13 cellular contexts compared by ENCODE assay signal in the genomic region with DNA sequence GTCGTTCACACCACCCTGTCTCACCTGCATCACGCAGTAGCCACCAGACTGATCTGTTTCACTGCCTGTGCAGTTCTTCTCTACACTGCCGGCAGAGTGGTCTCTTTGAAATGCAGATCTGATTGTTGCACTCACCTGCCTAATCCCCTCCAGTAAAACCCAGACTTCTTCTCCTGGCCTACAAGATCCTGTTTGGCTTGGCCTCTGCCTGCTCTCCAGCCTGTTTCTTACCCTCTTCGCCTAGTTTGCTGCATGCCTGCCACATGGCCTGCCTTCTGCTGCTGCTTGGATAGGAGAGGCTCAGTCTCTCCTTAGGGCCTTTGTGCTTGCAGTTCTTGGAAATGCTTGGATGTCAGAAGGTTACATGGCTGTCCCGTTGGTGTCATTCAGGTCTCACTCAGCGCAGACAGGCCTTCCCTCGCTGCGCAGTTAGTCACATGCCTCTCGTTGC. TPM values are rescaled to one million over a fixed set of nuclear protein-coding genes. Genes with fewer than 3 reads are reported as not detected.
DNase-seq lines count a peak whose midpoint lies in the region; ATAC-seq and TF ChIP-seq lines count a peak whose summit lies in the region.
"Had no signal": no experiment of that assay in that cellular context is flagged by ENCODE, and none has a peak within 500 bp of the region (broad histone marks: within the 10 kb centered on the region; RNA-seq: fewer than 3 reads in every experiment).

No MANE protein-coding gene starts in this region.

- ATAC-seq in heart left ventricle: peak in 3 of 4 donors; percentile 21 to 47 (median 35)
- ATAC-seq in GM21526 (IDR thresholded peaks at IDR 0.05; ENCODE audit: low FRiP score, unreplicated experiment): no peak
- no peak for ATAC-seq in HG02763 (IDR thresholded peaks at IDR 0.05; ENCODE audit: unreplicated experiment)

- H3K4me3 ChIP-seq in heart left ventricle (no peak overlapping the region), right atrium auricular region (no peak overlapping the region), WERI-Rb-1 (ENCODE audit: low read depth, low read length) (no peak overlapping the region)
- H3K4me3 ChIP-seq: ascending aorta, pancreas had no signal

- no peaks in the 10 kb centered on the region for H3K9me3 ChIP-seq in heart left ventricle
- H3K9me3 ChIP-seq in right atrium auricular region: no peaks in the 10 kb centered on the region
- H3K9me3 ChIP-seq in WERI-Rb-1 (ENCODE audit: severe bottlenecking): no peaks in the 10 kb centered on the region
- H3K9me3 ChIP-seq: ascending aorta, pancreas had no signal

- TF ChIP-seq POLR2A in heart left ventricle (IDR thresholded peaks at IDR 0.05): no peak

- H3K27me3 ChIP-seq in heart left ventricle: no peaks in the 10 kb centered on the region
- H3K27me3 ChIP-seq in right atrium auricular region: no peaks in the 10 kb centered on the region
- H3K27me3 ChIP-seq in WERI-Rb-1 (ENCODE audit: insufficient read depth, low read depth, severe bottlenecking): no peaks in the 10 kb centered on the region
- H3K27me3 ChIP-seq: ascending aorta, pancreas had no signal

- intact Hi-C loops in heart left ventricle (cut with DNase I): no loop called here

- TF ChIP-seq CTCF in heart left ventricle (IDR thresholded peaks at IDR 0.05) (no peak), right atrium auricular region (IDR thresholded peaks at IDR 0.05) (no peak), WERI-Rb-1 (IDR thresholded peaks at IDR 0.05; ENCODE audit: low read depth, low read length) (no peak)

- 64 to 75% (median 74%) methylated on average over 9 of the region's 9 CpGs for WGBS in heart left ventricle, 4 donors

- no peak for DNase-seq in heart left ventricle
- DNase-seq in right atrium auricular region (ENCODE audit: low spot score): no peak
- DNase-seq in WERI-Rb-1: peak; percentile 19
- DNase-seq in iPS-NIHi7 (ENCODE audit: extremely low spot score): peak; percentile 29
- no peak for DNase-seq in Kasumi-1 (lab: John Stamatoyannopoulos, UW)
- DNase-seq in pons (ENCODE audit: low spot score): no peak
- DNase-seq: DND-41; NCI-H1105 treated with DMSO at 0.1 percent for 48 hours; pancreas; stimulated activated CD8-positive, alpha-beta memory T cell treated with anti-CD3 and anti-CD28 coated beads, Interleukin-4, amount 100 ng/mL, for 48 hours had no signal

- H3K4me1 ChIP-seq in heart left ventricle (peaks cover 4 to 83% (median 37%) of the 10 kb centered on the region in 12 donors), right atrium auricular region (peaks cover 0 to 48% of the 10 kb centered on the region in 2 donors)

- H3K36me3 ChIP-seq in heart left ventricle (no peaks in the 10 kb centered on the region), right atrium auricular region (no peaks in the 10 kb centered on the region), WERI-Rb-1 (no peaks in the 10 kb centered on the region)
- H3K36me3 ChIP-seq: pancreas had no signal

- H3K27ac ChIP-seq in heart left ventricle (peak overlapping the region in 6 of 12 donors; percentile 0 to 80 (median 16)), right atrium auricular region (peak overlapping the region in 1 of 2 donors; percentile 70), WERI-Rb-1 (no peak overlapping the region)
- H3K27ac ChIP-seq: ascending aorta had no signal

RNA-seq across cellular contexts. Expression of gene PACS1, which starts 42.0 kb away (rescaled TPM):
- total RNA-seq in heart left ventricle (100 to 1,000 TPM in 3 of 9 donors, 10 to 100 TPM in 6; 39.2 to 151 (median 90.4) TPM), right atrium auricular region (10 to 100 TPM; 47.7 to 88.9 TPM)
- polyA plus RNA-seq in heart left ventricle: 10 to 100 TPM; 30.6 to 40.2 TPM

RNA-seq across cellular contexts. Expression of gene SF3B2, which starts 59.9 kb away (rescaled TPM):
- total RNA-seq in heart left ventricle (10 to 100 TPM; 69.8 to 92.9 (median 79.6) TPM), right atrium auricular region (100 to 1,000 TPM in 1 of 2 donors, 10 to 100 TPM in 1; 62.5 to 111 TPM)
- polyA plus RNA-seq in heart left ventricle: 100 to 1,000 TPM in 1 of 2 donors, 10 to 100 TPM in 1; 43.5 to 106 TPM

Comparison
In these comparisons a context has a peak if more than half of its experiments do, and no peak if none do; other contexts are left out.
1. ATAC-seq: peak in heart left ventricle (3 of 4); none in GM21526 (single experiment) and HG02763 (single experiment).
2. DNase-seq: peak in WERI-Rb-1 (single experiment) and iPS-NIHi7 (single experiment); none in heart left ventricle (0 of 5), right atrium auricular region (single experiment), Kasumi-1 (0 of 2) and pons (single experiment).